Comparison of ENCODE assay signal across 19 cellular contexts in the genomic region with DNA sequence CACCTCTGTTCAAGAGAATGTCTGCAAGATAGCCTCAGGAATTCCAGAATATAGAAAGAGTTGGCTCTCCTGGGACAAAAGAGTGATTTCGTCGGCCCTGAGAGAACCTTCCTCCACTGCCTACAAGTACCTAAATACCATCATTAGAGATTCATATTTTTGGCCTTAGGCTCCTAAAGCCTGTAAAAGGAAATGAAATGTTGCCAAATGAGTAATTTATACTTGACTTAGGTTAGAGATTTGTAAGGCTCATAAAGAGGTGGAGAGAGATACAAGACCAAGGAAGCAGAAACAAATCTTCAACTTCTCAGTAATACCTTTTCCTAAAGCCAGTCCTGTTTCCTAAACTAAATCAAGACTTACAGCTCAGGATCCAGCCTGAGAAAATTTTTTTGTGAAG.
"Had no signal": no experiment of that assay in that cellular context is flagged by ENCODE, and none has a peak within 500 bp of the region (broad histone marks: within the 10 kb centered on the region; RNA-seq: fewer than 3 reads in every experiment).

No MANE protein-coding gene starts in this region.

- H3K4me3 ChIP-seq: skin epidermis, tibial artery, vagina had no signal

- DNase-seq: activated CD4-positive, alpha-beta memory T cell treated with anti-CD3 and anti-CD28 coated beads for 36 hours; activated CD4-positive, alpha-beta T cell treated with anti-CD3 and anti-CD28 coated beads for 36 hours; activated CD8-positive, alpha-beta memory T cell treated with anti-CD3 and anti-CD28 coated beads, Interleukin-2, amount 10 ng/mL, durations not matched to agents 7 days and 5 days; activated naive CD4-positive, alpha-beta T cell treated with anti-CD3 and anti-CD28 coated beads, Interleukin-2, amount 10 ng/mL, durations not matched to agents 7 days and 5 days; activated T-cell treated with anti-CD3 and anti-CD28 coated beads, Interleukin-2, amount 50 U/mL, for 1 hour; effector CD4-positive, alpha-beta T cell; foreskin melanocyte; head of caudate nucleus; immature natural killer cell; natural killer cell; nucleus accumbens; right cardiac atrium; stimulated activated CD4-positive, alpha-beta T cell treated with anti-CD3 and anti-CD28 coated beads, Interleukin-15, amount 100 ng/mL, for 24 hours; stimulated activated CD4-positive, alpha-beta T cell treated with anti-CD3 and anti-CD28 coated beads, Interleukin-4, amount 100 ng/mL, for 1 hour; stimulated activated naive CD4-positive, alpha-beta T cell; tibial artery had no signal

- H3K36me3 ChIP-seq: tibial artery, vagina had no signal

- ATAC-seq: activated CD4-positive, alpha-beta T cell treated with anti-CD3 and anti-CD28 coated beads for 36 hours; activated CD8-positive, alpha-beta memory T cell treated with anti-CD3 and anti-CD28 coated beads, Interleukin-2, amount 10 ng/mL, durations not matched to agents 7 days and 5 days; natural killer cell; right cardiac atrium had no signal

- H3K4me1 ChIP-seq: tibial artery, vagina had no signal

- H3K27me3 ChIP-seq: tibial artery, vagina had no signal

- H3K27ac ChIP-seq: skin epidermis, tibial artery, vagina had no signal

- H3K4me3 Mint-ChIP-seq: activated CD4-positive, alpha-beta memory T cell treated with anti-CD3 and anti-CD28 coated beads for 36 hours; activated CD4-positive, alpha-beta T cell treated with anti-CD3 and anti-CD28 coated beads for 36 hours; activated CD8-positive, alpha-beta memory T cell treated with anti-CD3 and anti-CD28 coated beads, Interleukin-2, amount 10 ng/mL, durations not matched to agents 7 days and 5 days; activated naive CD4-positive, alpha-beta T cell treated with anti-CD3 and anti-CD28 coated beads, Interleukin-2, amount 10 ng/mL, durations not matched to agents 7 days and 5 days; immature natural killer cell; natural killer cell; T-helper 1 cell treated with Interleukin-12 subunit alpha and Interleukin-12 subunit beta and Interleukin-4 antibody, amounts not matched to agents 30 μg/mL and 1 μg/mL, for 36 hours had no signal

- H3K27ac Mint-ChIP-seq: activated CD4-positive, alpha-beta memory T cell treated with anti-CD3 and anti-CD28 coated beads for 36 hours; activated CD4-positive, alpha-beta T cell treated with anti-CD3 and anti-CD28 coated beads for 36 hours; activated CD8-positive, alpha-beta memory T cell treated with anti-CD3 and anti-CD28 coated beads, Interleukin-2, amount 10 ng/mL, durations not matched to agents 7 days and 5 days; activated naive CD4-positive, alpha-beta T cell treated with anti-CD3 and anti-CD28 coated beads, Interleukin-2, amount 10 ng/mL, durations not matched to agents 7 days and 5 days; immature natural killer cell; natural killer cell; T-helper 1 cell treated with Interleukin-12 subunit alpha and Interleukin-12 subunit beta and Interleukin-4 antibody, amounts not matched to agents 30 μg/mL and 1 μg/mL, for 36 hours had no signal

- H3K9me3 Mint-ChIP-seq: activated CD4-positive, alpha-beta memory T cell treated with anti-CD3 and anti-CD28 coated beads for 36 hours; activated naive CD4-positive, alpha-beta T cell treated with anti-CD3 and anti-CD28 coated beads, Interleukin-2, amount 10 ng/mL, durations not matched to agents 7 days and 5 days; immature natural killer cell; natural killer cell; T-helper 1 cell treated with Interleukin-12 subunit alpha and Interleukin-12 subunit beta and Interleukin-4 antibody, amounts not matched to agents 30 μg/mL and 1 μg/mL, for 36 hours had no signal

- H3K36me3 Mint-ChIP-seq: activated CD4-positive, alpha-beta memory T cell treated with anti-CD3 and anti-CD28 coated beads for 36 hours; activated naive CD4-positive, alpha-beta T cell treated with anti-CD3 and anti-CD28 coated beads, Interleukin-2, amount 10 ng/mL, durations not matched to agents 7 days and 5 days; immature natural killer cell; natural killer cell had no signal

- H3K9me3 ChIP-seq: tibial artery, vagina had no signal

- H3K27me3 Mint-ChIP-seq: activated CD4-positive, alpha-beta memory T cell treated with anti-CD3 and anti-CD28 coated beads for 36 hours; activated CD4-positive, alpha-beta T cell treated with anti-CD3 and anti-CD28 coated beads for 36 hours; activated CD8-positive, alpha-beta memory T cell treated with anti-CD3 and anti-CD28 coated beads, Interleukin-2, amount 10 ng/mL, durations not matched to agents 7 days and 5 days; activated naive CD4-positive, alpha-beta T cell treated with anti-CD3 and anti-CD28 coated beads, Interleukin-2, amount 10 ng/mL, durations not matched to agents 7 days and 5 days had no signal

- H3K4me1 Mint-ChIP-seq: activated CD4-positive, alpha-beta T cell treated with anti-CD3 and anti-CD28 coated beads for 36 hours; activated CD8-positive, alpha-beta memory T cell treated with anti-CD3 and anti-CD28 coated beads, Interleukin-2, amount 10 ng/mL, durations not matched to agents 7 days and 5 days; activated naive CD4-positive, alpha-beta T cell treated with anti-CD3 and anti-CD28 coated beads, Interleukin-2, amount 10 ng/mL, durations not matched to agents 7 days and 5 days; immature natural killer cell; natural killer cell had no signal
